8 cellular contexts compared by ENCODE assay signal in genomic region chr6:41779336-41779735, GRCh38. TPM values are rescaled to one million over a fixed set of nuclear protein-coding genes. Genes with fewer than 3 reads are reported as not detected.
DNase-seq lines count a peak whose midpoint lies in the region; ATAC-seq, FAIRE-seq and TF ChIP-seq lines count a peak whose summit lies in the region.

No MANE protein-coding gene starts in this region.

- TF ChIP-seq RAD21 in GM12878 (IDR thresholded peaks at IDR 0.05; ENCODE audit: insufficient read depth, low read depth, low read length) = no peak

- peak overlapping the region; percentile 51 for H2AFZ ChIP-seq in GM12878 (ENCODE audit: control insufficient read depth, low read depth, low read length)

- POLR2A ChIA-PET in GM12878 (lab: Charles Lee) = no interaction called here

- H3K27ac ChIP-seq in GM12878 (ENCODE audit: control insufficient read depth, insufficient read depth) = no peak overlapping the region

- H3K9me3 ChIP-seq in GM12878 (replicated peaks; ENCODE audit: control insufficient read depth, insufficient read depth, low read length) (no peaks in the 10 kb centered on the region), mononuclear cell (ENCODE audit: low read depth, low read length) (no peaks in the 10 kb centered on the region)

- SMC1A ChIA-PET in GM12878 (lab: Charles Lee; ENCODE audit: uncharacterized antibody, unreplicated experiment) = interaction anchor here (0.6 kb wide), 1 partner anchor 266 kb away, joined by 3 read pairs; no protein-coding TSS in a partner anchor

- peaks cover 0 to 3% of the 10 kb centered on the region in 2 experiments; a peak in 1 of 4 replicates for H3K36me3 ChIP-seq in GM12878 (ENCODE audit: control insufficient read depth in 2 of 2, insufficient read depth in 2 of 2, low read length in 1 of 2)

- no TSS peak for BruUV-seq in GM12878 (replicated peaks; lab: Mats Ljungman, UMichigan)

- WGBS in GM12878 (ENCODE audit: insufficient coverage, insufficient replicate concordance, low lambda C conversion rate, missing lambda C conversion rate) = 7% methylated on average over 5 of the region's 16 CpGs

- in situ Hi-C loops in G401 (cut with HindIII; ENCODE audit: low sequenced_read_pairs) (loop anchor here (25.0 kb wide), 1 partner anchor 258 kb away; no protein-coding TSS in a partner anchor), GM12878 (cut with MboI) (no loop called here)

- no peak for TF ChIP-seq CTCF in GM12878 (IDR thresholded peaks at IDR 0.05 in 2 of 3, conservative IDR thresholded peaks at IDR 0.05 in 1 of 3; ENCODE audit: control insufficient read depth in 2 of 3, extremely low read depth in 1 of 3, insufficient read depth in 1 of 3, low read depth in 3 of 3, low read length in 3 of 3)

- H3K4me1 ChIP-seq in GM12878 (ENCODE audit: control insufficient read depth, insufficient read depth, low read length) = peaks cover 13% of the 10 kb centered on the region
- H3K4me1 ChIP-seq in mononuclear cell (ENCODE audit: insufficient read depth, low read length) = peaks cover 54% of the 10 kb centered on the region

- DNase-seq in G401 (ENCODE audit: low spot score) (peak; percentile 13), GM12878 (ENCODE audit: low read depth, low spot score) (no peak), NCI-H2081 treated with DMSO at 0.1 percent for 48 hours (lab: John Stamatoyannopoulos, UW) (no peak), germinal center (ENCODE audit: low spot score) (no peak)

- no peak for TF ChIP-seq EP300 in GM12878 (IDR thresholded peaks at IDR 0.05; ENCODE audit: borderline replicate concordance in 1 of 2, control insufficient read depth in 1 of 2, low read depth in 2 of 2, low read length in 2 of 2)

- H3K79me2 ChIP-seq in GM12878 (ENCODE audit: control insufficient read depth, insufficient read depth, low read length) = no peaks in the 10 kb centered on the region

- TF ChIP-seq POLR2A in GM12878 (IDR thresholded peaks at IDR 0.05; ENCODE audit: low read depth, low read length) = no peak

- ATAC-seq in HG03066 (IDR thresholded peaks at IDR 0.05; ENCODE audit: low read depth, unreplicated experiment) = peak; percentile 4
- ATAC-seq in GM12878 = no peak
- no peak for ATAC-seq in HG03432 (IDR thresholded peaks at IDR 0.05; ENCODE audit: unreplicated experiment)
- no peak for ATAC-seq in HG02970 (IDR thresholded peaks at IDR 0.05; ENCODE audit: low FRiP score, unreplicated experiment)

- CTCF ChIA-PET in GM12878 (lab: Yijun Ruan, JAX) = no interaction called here

- H3K4me3 ChIP-seq in GM12878 (peak overlapping the region; percentile 67), mononuclear cell (ENCODE audit: low read length) (peak overlapping the region; percentile 50)

- H3K27me3 ChIP-seq in GM12878 (replicated peaks in 1 of 2; ENCODE audit: control insufficient read depth in 2 of 2, insufficient read depth in 2 of 2, low read length in 1 of 2) (no peaks in the 10 kb centered on the region), mononuclear cell (ENCODE audit: insufficient read depth, low read length) (no peaks in the 10 kb centered on the region)

- peak overlapping the region; percentile 89 for H3K4me2 ChIP-seq in GM12878 (ENCODE audit: control insufficient read depth, insufficient read depth)

- H3K9ac ChIP-seq in GM12878 (ENCODE audit: control insufficient read depth, insufficient read depth, low read length) = peak overlapping the region; percentile 72

- FAIRE-seq in GM12878 (lab: Jason Lieb, UNC) = no peak

- intact Hi-C loops in GM12878 (cut with micrococcal nuclease; ENCODE audit: unreplicated experiment) = loop anchor here (5.0 kb wide), 2 partner anchors 72 to 412 kb away; no protein-coding TSS in a partner anchor

- RAD21 ChIA-PET in GM12878 (lab: Charles Lee; ENCODE audit: unreplicated experiment) = interaction anchor here (0.6 to 1.0 kb wide), 5 partner anchors 48 to 267 kb away, joined by 3 to 5 read pairs (median 4); no protein-coding TSS in a partner anchor

- no peaks in the 10 kb centered on the region for H4K20me1 ChIP-seq in GM12878 (ENCODE audit: control insufficient read depth, insufficient read depth)

RNA-seq across cellular contexts. Expression of gene FRS3, which starts 0.4 kb away (rescaled TPM):
- total RNA-seq in G401 (2014; rRNA removed; shearing (Covaris generic)) = 1.7 and 3.3 TPM in 2 replicates
- total RNA-seq in GM12878 (2013; cell fraction: nucleolus; rRNA removed) = 3.2 TPM in 2 replicates
- 1.4 and 2.1 TPM in 2 replicates for total RNA-seq in GM12878 (2014; rRNA removed)
- total RNA-seq in GM12878 (2014; rRNA removed; fragmentation: Illumina TruSeq; extraction: Trizol) = 1.3 TPM in 2 replicates
- total RNA-seq in GM12878 (2021) = 3.2 and 3.6 TPM in 2 replicates
- polyA plus RNA-seq in GM12878 (2011; ENCODE audit: low read depth) = 6.6 TPM
- polyA plus RNA-seq in GM12878 (2011; rRNA removed) = 1.7 and 2.1 TPM in 2 replicates
- 2.8 and 3.8 TPM in 2 replicates for polyA plus RNA-seq in GM12878 (2011; cell fraction: cytosol; rRNA removed)
- 6.8 and 8.2 TPM in 2 replicates for polyA plus RNA-seq in GM12878 (2011; cell fraction: nucleus; rRNA removed)
- 1.8 and 1.9 TPM in 2 replicates for polyA plus RNA-seq in GM12878 (2012)
- 0.16 and 1.2 TPM in 2 replicates for polyA plus RNA-seq in GM12878 (2014; fragmentation: Illumina TruSeq; extraction: Trizol)
- polyA plus RNA-seq in GM12878 (2014; fragmentation: Nextera tagmentation; extraction: Ambion mirVana) = under 1 TPM; 0.05 to 0.09 TPM
- 3.4 and 3.8 TPM in 2 replicates for polyA plus RNA-seq in GM12878 (2014; rRNA removed)
- 1 to 10 TPM; 1.4 to 2.7 TPM for polyA plus RNA-seq in GM12878 (2016; fragmentation: Nextera tagmentation; extraction: Ambion mirVana)
- polyA minus RNA-seq in GM12878 (2011; rRNA and poly(A)+ RNA removed) = 1.1 and 2.0 TPM in 2 replicates
- 1.2 TPM in 2 replicates for polyA minus RNA-seq in GM12878 (2011; cell fraction: cytosol; rRNA and poly(A)+ RNA removed)
- polyA minus RNA-seq in GM12878 (2011; cell fraction: nucleus; rRNA and poly(A)+ RNA removed) = 0.73 and 2.9 TPM in 2 replicates
- total RNA-seq in mononuclear cell = 2.1 TPM

RNA-seq across cellular contexts. Expression of gene PRICKLE4, which starts 1.2 kb away (rescaled TPM):
- 7.7 TPM in 1 of 2 replicates, not detected in the other for total RNA-seq in G401 (2014; rRNA removed; shearing (Covaris generic))
- total RNA-seq in GM12878 (2013; cell fraction: nucleolus; rRNA removed) = 2.1 and 3.4 TPM in 2 replicates
- total RNA-seq in GM12878 (2014; rRNA removed) = 0.85 TPM in 1 of 2 replicates, not detected in the other
- total RNA-seq in GM12878 (2014; rRNA removed; fragmentation: Illumina TruSeq; extraction: Trizol) = not detected in 2 replicates
- 0.37 TPM in 1 of 2 replicates, not detected in the other for total RNA-seq in GM12878 (2021)
- polyA plus RNA-seq in GM12878 (2011; ENCODE audit: low read depth) = not detected
- not detected in 2 replicates for polyA plus RNA-seq in GM12878 (2011; rRNA removed)
- polyA plus RNA-seq in GM12878 (2011; cell fraction: cytosol; rRNA removed) = 0.10 TPM in 1 of 2 replicates, not detected in the other
- 0.99 and 2.1 TPM in 2 replicates for polyA plus RNA-seq in GM12878 (2011; cell fraction: nucleus; rRNA removed)
- 0.65 and 1.2 TPM in 2 replicates for polyA plus RNA-seq in GM12878 (2012)
- not detected in 2 replicates for polyA plus RNA-seq in GM12878 (2014; fragmentation: Illumina TruSeq; extraction: Trizol)
- not detected for polyA plus RNA-seq in GM12878 (2014; fragmentation: Nextera tagmentation; extraction: Ambion mirVana)
- not detected in 2 replicates for polyA plus RNA-seq in GM12878 (2014; rRNA removed)
- polyA plus RNA-seq in GM12878 (2016; fragmentation: Nextera tagmentation; extraction: Ambion mirVana) = under 1 TPM; 0.33 to 0.35 TPM
- polyA minus RNA-seq in GM12878 (2011; rRNA and poly(A)+ RNA removed) = not detected in 2 replicates
- polyA minus RNA-seq in GM12878 (2011; cell fraction: cytosol; rRNA and poly(A)+ RNA removed) = not detected in 2 replicates
- not detected in 2 replicates for polyA minus RNA-seq in GM12878 (2011; cell fraction: nucleus; rRNA and poly(A)+ RNA removed)
- total RNA-seq in mononuclear cell = 0.31 TPM

RNA-seq across cellular contexts. Expression of gene TOMM6, which starts 8.2 kb away (rescaled TPM):
- 199 and 283 TPM in 2 replicates for total RNA-seq in G401 (2014; rRNA removed; shearing (Covaris generic))
- 7.2 and 14.7 TPM in 2 replicates for total RNA-seq in GM12878 (2013; cell fraction: nucleolus; rRNA removed)
- 206 TPM in 2 replicates for total RNA-seq in GM12878 (2014; rRNA removed)
- 290 and 315 TPM in 2 replicates for total RNA-seq in GM12878 (2014; rRNA removed; fragmentation: Illumina TruSeq; extraction: Trizol)
- 262 and 265 TPM in 2 replicates for total RNA-seq in GM12878 (2021)
- 531 TPM for polyA plus RNA-seq in GM12878 (2011; ENCODE audit: low read depth)
- polyA plus RNA-seq in GM12878 (2011; rRNA removed) = 288 and 289 TPM in 2 replicates
- 273 and 455 TPM in 2 replicates for polyA plus RNA-seq in GM12878 (2011; cell fraction: cytosol; rRNA removed)
- 92.9 and 97.2 TPM in 2 replicates for polyA plus RNA-seq in GM12878 (2011; cell fraction: nucleus; rRNA removed)
- 285 and 314 TPM in 2 replicates for polyA plus RNA-seq in GM12878 (2012)
- 746 and 940 TPM in 2 replicates for polyA plus RNA-seq in GM12878 (2014; fragmentation: Illumina TruSeq; extraction: Trizol)
- polyA plus RNA-seq in GM12878 (2014; fragmentation: Nextera tagmentation; extraction: Ambion mirVana) = 100 to 1,000 TPM; 653 to 729 TPM
- polyA plus RNA-seq in GM12878 (2014; rRNA removed) = 283 and 357 TPM in 2 replicates
- 100 to 1,000 TPM; 538 to 566 TPM for polyA plus RNA-seq in GM12878 (2016; fragmentation: Nextera tagmentation; extraction: Ambion mirVana)
- polyA minus RNA-seq in GM12878 (2011; rRNA and poly(A)+ RNA removed) = 71.8 and 90.6 TPM in 2 replicates
- polyA minus RNA-seq in GM12878 (2011; cell fraction: cytosol; rRNA and poly(A)+ RNA removed) = 23.6 and 24.3 TPM in 2 replicates
- polyA minus RNA-seq in GM12878 (2011; cell fraction: nucleus; rRNA and poly(A)+ RNA removed) = 13.2 and 14.3 TPM in 2 replicates
- 56.3 TPM for total RNA-seq in mononuclear cell

RNA-seq across cellular contexts. Expression of gene PGC, which starts 32.1 kb away (rescaled TPM):
- total RNA-seq in G401 (2014; rRNA removed; shearing (Covaris generic)) = not detected in 2 replicates
- not detected in 2 replicates for total RNA-seq in GM12878 (2013; cell fraction: nucleolus; rRNA removed)
- total RNA-seq in GM12878 (2014; rRNA removed) (not detected in 2 replicates), GM12878 (2014; rRNA removed; fragmentation: Illumina TruSeq; extraction: Trizol) (not detected in 2 replicates), GM12878 (2021) (0.26 and 1.2 TPM in 2 replicates), mononuclear cell (0.10 TPM)
- polyA plus RNA-seq in GM12878 (2011; ENCODE audit: low read depth) = not detected
- polyA plus RNA-seq in GM12878 (2011; rRNA removed) (not detected in 2 replicates), GM12878 (2014; fragmentation: Illumina TruSeq; extraction: Trizol) (not detected in 2 replicates), GM12878 (2014; fragmentation: Nextera tagmentation; extraction: Ambion mirVana) (not detected), GM12878 (2014; rRNA removed) (not detected in 2 replicates), GM12878 (2016; fragmentation: Nextera tagmentation; extraction: Ambion mirVana) (not detected)
- not detected in 2 replicates for polyA plus RNA-seq in GM12878 (2011; cell fraction: cytosol; rRNA removed)
- not detected in 2 replicates for polyA plus RNA-seq in GM12878 (2011; cell fraction: nucleus; rRNA removed)
- polyA plus RNA-seq in GM12878 (2012) = not detected in 2 replicates
- not detected in 2 replicates for polyA minus RNA-seq in GM12878 (2011; rRNA and poly(A)+ RNA removed)
- polyA minus RNA-seq in GM12878 (2011; cell fraction: cytosol; rRNA and poly(A)+ RNA removed) = not detected in 2 replicates
- polyA minus RNA-seq in GM12878 (2011; cell fraction: nucleus; rRNA and poly(A)+ RNA removed) = not detected in 2 replicates

RNA-seq across cellular contexts. Expression of gene TFEB, which starts 43.9 kb away (rescaled TPM):
- 6.7 and 9.8 TPM in 2 replicates for total RNA-seq in G401 (2014; rRNA removed; shearing (Covaris generic))
- 91.8 and 108 TPM in 2 replicates for total RNA-seq in GM12878 (2013; cell fraction: nucleolus; rRNA removed)
- 95.7 and 97.9 TPM in 2 replicates for total RNA-seq in GM12878 (2014; rRNA removed)
- total RNA-seq in GM12878 (2014; rRNA removed; fragmentation: Illumina TruSeq; extraction: Trizol) = 30.7 and 31.4 TPM in 2 replicates
- 97.7 and 108 TPM in 2 replicates for total RNA-seq in GM12878 (2021)
- polyA plus RNA-seq in GM12878 (2011; ENCODE audit: low read depth) = 42.6 TPM
- polyA plus RNA-seq in GM12878 (2011; rRNA removed) = 22.8 and 62.1 TPM in 2 replicates
- polyA plus RNA-seq in GM12878 (2011; cell fraction: cytosol; rRNA removed) = 56.5 and 88.1 TPM in 2 replicates
- 83.6 and 85.7 TPM in 2 replicates for polyA plus RNA-seq in GM12878 (2011; cell fraction: nucleus; rRNA removed)
- polyA plus RNA-seq in GM12878 (2012) = 59.0 and 84.4 TPM in 2 replicates
- polyA plus RNA-seq in GM12878 (2014; fragmentation: Illumina TruSeq; extraction: Trizol) = 6.6 and 22.4 TPM in 2 replicates
- polyA plus RNA-seq in GM12878 (2014; fragmentation: Nextera tagmentation; extraction: Ambion mirVana) = 1 to 10 TPM in 1 of 2 experiments, under 1 TPM in 1; 0.84 to 2.6 TPM
- 107 and 133 TPM in 2 replicates for polyA plus RNA-seq in GM12878 (2014; rRNA removed)
- polyA plus RNA-seq in GM12878 (2016; fragmentation: Nextera tagmentation; extraction: Ambion mirVana) = 10 to 100 TPM; 59.4 to 64.3 TPM
- 46.4 and 70.0 TPM in 2 replicates for polyA minus RNA-seq in GM12878 (2011; rRNA and poly(A)+ RNA removed)
- 35.4 and 37.4 TPM in 2 replicates for polyA minus RNA-seq in GM12878 (2011; cell fraction: cytosol; rRNA and poly(A)+ RNA removed)
- polyA minus RNA-seq in GM12878 (2011; cell fraction: nucleus; rRNA and poly(A)+ RNA removed) = 29.1 and 40.5 TPM in 2 replicates
- 18.1 TPM for total RNA-seq in mononuclear cell
